Comparison of ENCODE assay signal across 7 cellular contexts in the genomic region with DNA sequence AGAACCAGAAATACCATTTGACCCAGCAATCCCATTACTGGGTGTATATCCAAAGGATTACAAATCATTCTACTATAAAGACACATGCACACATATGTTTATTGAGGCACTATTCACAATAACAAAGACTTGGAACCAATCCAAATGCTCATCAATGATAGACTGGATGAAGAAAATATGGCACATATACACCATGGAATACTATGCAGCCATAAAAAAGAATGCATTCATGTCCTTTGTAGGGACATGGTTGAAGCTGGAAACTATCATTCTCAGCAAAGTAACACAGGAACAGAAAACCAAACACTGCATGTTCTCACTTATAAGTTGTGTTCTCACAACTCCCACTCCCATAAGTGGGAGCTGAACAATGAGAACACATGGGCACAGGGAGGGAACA.
A peak's percentile ranks its signal among the peaks of the same experiment; 100 is the strongest.
DNase-seq lines count a peak whose midpoint lies in the region; ATAC-seq, FAIRE-seq and TF ChIP-seq lines count a peak whose summit lies in the region.
"Not testable (repeated sequence)": the region's sequence is repeated elsewhere in the genome, so short reads cannot be mapped to it uniquely, and the experiment has no call there.

No MANE protein-coding gene starts in this region.

- intact Hi-C loops in CD8-positive, alpha-beta T cell (cut with DNase I, micrococcal nuclease); activated CD8-positive, alpha-beta T cell treated with anti-CD3 and anti-CD28 coated beads for 36 hours (cut with micrococcal nuclease); GM12878 (cut with micrococcal nuclease; ENCODE audit: unreplicated experiment): not testable (repeated sequence)
- intact Hi-C loops in activated T-helper 1 cell treated with anti-CD3 and anti-CD28 coated beads, Interleukin-12 subunit alpha, Interleukin-12 subunit beta, Interleukin-2, Interleukin-4 antibody, amounts not matched to agents 30 ng/mL and 10 ng/mL and 1 ng/mL, durations not matched to agents 14 hours and 24 hours and 36 hours (cut with micrococcal nuclease): loop anchor here (1.0 kb wide), 1 partner anchor 14 kb away; no protein-coding TSS in a partner anchor

- TF ChIP-seq CTCF in CD8-positive, alpha-beta T cell (IDR thresholded peaks at IDR 0.05); activated CD8-positive, alpha-beta T cell treated with anti-CD3 and anti-CD28 coated beads for 36 hours (IDR thresholded peaks at IDR 0.05); GM12878 (IDR thresholded peaks at IDR 0.05 in 2 of 3, conservative IDR thresholded peaks at IDR 0.05 in 1 of 3; ENCODE audit: control insufficient read depth in 2 of 3, extremely low read depth in 1 of 3, insufficient read depth in 1 of 3, low read depth in 3 of 3, low read length in 3 of 3): not testable (repeated sequence)

- H3K9me3 Mint-ChIP-seq in CD8-positive, alpha-beta T cell; T-cell; effector memory CD8-positive, alpha-beta T cell; natural killer cell treated with Interleukin-12 subunit alpha and Interleukin-12 subunit beta and Interleukin-15 and Interleukin-18, amount 100 ng/mL, for 72 hours: not testable (repeated sequence)
- peaks cover 13% of the 10 kb centered on the region for H3K9me3 Mint-ChIP-seq in activated CD8-positive, alpha-beta T cell treated with anti-CD3 and anti-CD28 coated beads for 36 hours
- peaks cover 15% of the 10 kb centered on the region for H3K9me3 Mint-ChIP-seq in activated T-helper 1 cell treated with anti-CD3 and anti-CD28 coated beads, Interleukin-12 subunit alpha, Interleukin-12 subunit beta, Interleukin-2, Interleukin-4 antibody, amounts not matched to agents 30 ng/mL and 10 ng/mL and 1 ng/mL, durations not matched to agents 14 hours and 24 hours and 36 hours

- POLR2A ChIA-PET in CD8-positive, alpha-beta T cell (lab: Charles Lee): interaction anchor here (1.1 kb wide), 1 partner anchor 13 kb away, joined by 4 read pairs; no protein-coding TSS in a partner anchor
- POLR2A ChIA-PET in T-cell (lab: Charles Lee): interaction anchor here in 1 of 2 donors (0.6 kb wide), 1 partner anchor 54 kb away, joined by 5 read pairs; no protein-coding TSS in a partner anchor
- POLR2A ChIA-PET in activated CD8-positive, alpha-beta T cell treated with anti-CD3 and anti-CD28 coated beads for 36 hours (lab: Charles Lee); GM12878 (lab: Charles Lee): not testable (repeated sequence)

- H3K4me3 ChIP-seq in CD8-positive, alpha-beta T cell (ENCODE audit: low read depth, low read length); GM12878: not testable (repeated sequence)

- in situ Hi-C loops in GM12878 (cut with MboI): not testable (repeated sequence)

- not testable (repeated sequence) for TF ChIP-seq EP300 in GM12878 (IDR thresholded peaks at IDR 0.05; ENCODE audit: borderline replicate concordance in 1 of 2, control insufficient read depth in 1 of 2, low read depth in 2 of 2, low read length in 2 of 2)

- SMC1A ChIA-PET in GM12878 (lab: Charles Lee; ENCODE audit: uncharacterized antibody, unreplicated experiment): interaction anchor here (0.7 to 11.6 kb wide), 10 partner anchors 11 to 1192 kb away, joined by 3 to 149 read pairs (median 5); no protein-coding TSS in a partner anchor

- H3K27me3 Mint-ChIP-seq in CD8-positive, alpha-beta T cell (ENCODE audit: low read depth); T-cell; activated CD8-positive, alpha-beta T cell treated with anti-CD3 and anti-CD28 coated beads for 36 hours; activated T-helper 1 cell treated with anti-CD3 and anti-CD28 coated beads, Interleukin-12 subunit alpha, Interleukin-12 subunit beta, Interleukin-2, Interleukin-4 antibody, amounts not matched to agents 30 ng/mL and 10 ng/mL and 1 ng/mL, durations not matched to agents 14 hours and 24 hours and 36 hours (ENCODE audit: insufficient read depth); effector memory CD8-positive, alpha-beta T cell; natural killer cell treated with Interleukin-12 subunit alpha and Interleukin-12 subunit beta and Interleukin-15 and Interleukin-18, amount 100 ng/mL, for 72 hours: not testable (repeated sequence)

- H3K9ac ChIP-seq in GM12878 (ENCODE audit: control insufficient read depth, insufficient read depth, low read length): not testable (repeated sequence)

- peak overlapping the region; percentile 37 for H3K27ac Mint-ChIP-seq in CD8-positive, alpha-beta T cell
- H3K27ac Mint-ChIP-seq in T-cell: peak overlapping the region; percentile 44 to 74
- H3K27ac Mint-ChIP-seq in activated CD8-positive, alpha-beta T cell treated with anti-CD3 and anti-CD28 coated beads for 36 hours: peak overlapping the region; percentile 65
- H3K27ac Mint-ChIP-seq in activated T-helper 1 cell treated with anti-CD3 and anti-CD28 coated beads, Interleukin-12 subunit alpha, Interleukin-12 subunit beta, Interleukin-2, Interleukin-4 antibody, amounts not matched to agents 30 ng/mL and 10 ng/mL and 1 ng/mL, durations not matched to agents 14 hours and 24 hours and 36 hours: peak overlapping the region; percentile 59
- peak overlapping the region; percentile 39 to 82 for H3K27ac Mint-ChIP-seq in effector memory CD8-positive, alpha-beta T cell
- peak overlapping the region; percentile 95 to 99 for H3K27ac Mint-ChIP-seq in natural killer cell treated with Interleukin-12 subunit alpha and Interleukin-12 subunit beta and Interleukin-15 and Interleukin-18, amount 100 ng/mL, for 72 hours

- not testable (repeated sequence) for H3K27me3 ChIP-seq in CD8-positive, alpha-beta T cell (ENCODE audit: insufficient read depth, low read length); GM12878 (replicated peaks in 1 of 2; ENCODE audit: control insufficient read depth in 2 of 2, insufficient read depth in 2 of 2, low read length in 1 of 2)

- H4K20me1 ChIP-seq in GM12878 (ENCODE audit: control insufficient read depth, insufficient read depth): not testable (repeated sequence)

- H2AFZ ChIP-seq in GM12878 (ENCODE audit: control insufficient read depth, low read depth, low read length): not testable (repeated sequence)

- not testable (repeated sequence) for H3K4me3 Mint-ChIP-seq in CD8-positive, alpha-beta T cell; T-cell; activated CD8-positive, alpha-beta T cell treated with anti-CD3 and anti-CD28 coated beads for 36 hours; activated T-helper 1 cell treated with anti-CD3 and anti-CD28 coated beads, Interleukin-12 subunit alpha, Interleukin-12 subunit beta, Interleukin-2, Interleukin-4 antibody, amounts not matched to agents 30 ng/mL and 10 ng/mL and 1 ng/mL, durations not matched to agents 14 hours and 24 hours and 36 hours
- peak overlapping the region in 1 of 2 donors; percentile 28 for H3K4me3 Mint-ChIP-seq in effector memory CD8-positive, alpha-beta T cell
- H3K4me3 Mint-ChIP-seq in natural killer cell treated with Interleukin-12 subunit alpha and Interleukin-12 subunit beta and Interleukin-15 and Interleukin-18, amount 100 ng/mL, for 72 hours: peak overlapping the region; percentile 83

- not testable (repeated sequence) for TF ChIP-seq RAD21 in GM12878 (IDR thresholded peaks at IDR 0.05; ENCODE audit: insufficient read depth, low read depth, low read length)

- BruUV-seq in GM12878 (replicated peaks; lab: Mats Ljungman, UMichigan): not testable (repeated sequence)

- H3K79me2 ChIP-seq in GM12878 (ENCODE audit: control insufficient read depth, insufficient read depth, low read length): not testable (repeated sequence)

- CTCF ChIA-PET in CD8-positive, alpha-beta T cell (lab: Charles Lee); activated CD8-positive, alpha-beta T cell treated with anti-CD3 and anti-CD28 coated beads for 36 hours (lab: Charles Lee): not testable (repeated sequence)
- CTCF ChIA-PET in T-cell (lab: Charles Lee) (interaction anchor here in 1 of 2 donors (1.3 kb wide), 1 partner anchor 18 kb away, joined by 3 read pairs; no protein-coding TSS in a partner anchor), GM12878 (lab: Yijun Ruan, JAX) (interaction anchor here (1.2 to 9.6 kb wide), 3 partner anchors 13 to 106 kb away, joined by 3 to 92 read pairs (median 5); no protein-coding TSS in a partner anchor)

- ATAC-seq in CD8-positive, alpha-beta T cell; T-cell (replicated peaks in 1 of 4); activated CD8-positive, alpha-beta T cell treated with anti-CD3 and anti-CD28 coated beads for 36 hours; GM12878; effector memory CD8-positive, alpha-beta T cell (replicated peaks); natural killer cell treated with Interleukin-12 subunit alpha and Interleukin-12 subunit beta and Interleukin-15 and Interleukin-18, amount 100 ng/mL, for 72 hours: not testable (repeated sequence)

- not testable (repeated sequence) for DNase-seq in CD8-positive, alpha-beta T cell; T-cell; activated CD8-positive, alpha-beta T cell treated with anti-CD3 and anti-CD28 coated beads for 36 hours; activated T-helper 1 cell treated with anti-CD3 and anti-CD28 coated beads, Interleukin-12 subunit alpha, Interleukin-12 subunit beta, Interleukin-2, Interleukin-4 antibody, amounts not matched to agents 30 ng/mL and 10 ng/mL and 1 ng/mL, durations not matched to agents 14 hours and 24 hours and 36 hours (ENCODE audit: low spot score); GM12878 (ENCODE audit: low read depth, low spot score); effector memory CD8-positive, alpha-beta T cell; natural killer cell treated with Interleukin-12 subunit alpha and Interleukin-12 subunit beta and Interleukin-15 and Interleukin-18, amount 100 ng/mL, for 72 hours (ENCODE audit: low spot score)

- H3K27ac ChIP-seq in CD8-positive, alpha-beta T cell (ENCODE audit: low read depth, low read length); GM12878 (ENCODE audit: control insufficient read depth, insufficient read depth): not testable (repeated sequence)

- not testable (repeated sequence) for FAIRE-seq in GM12878 (lab: Jason Lieb, UNC)

- not testable (repeated sequence) for H3K4me2 ChIP-seq in GM12878 (ENCODE audit: control insufficient read depth, insufficient read depth)

- not testable (repeated sequence) for H3K9me3 ChIP-seq in CD8-positive, alpha-beta T cell (ENCODE audit: low read length); GM12878 (replicated peaks; ENCODE audit: control insufficient read depth, insufficient read depth, low read length)

- RAD21 ChIA-PET in GM12878 (lab: Charles Lee; ENCODE audit: unreplicated experiment): interaction anchor here (1.6 to 11.9 kb wide), 3 partner anchors 20 to 73 kb away, joined by 3 to 129 read pairs (median 25); no protein-coding TSS in a partner anchor

- not testable (repeated sequence) for H3K36me3 ChIP-seq in CD8-positive, alpha-beta T cell (ENCODE audit: insufficient read depth, low read length); GM12878 (ENCODE audit: control insufficient read depth in 2 of 2, insufficient read depth in 2 of 2, low read length in 1 of 2)

- H3K36me3 Mint-ChIP-seq in CD8-positive, alpha-beta T cell: peaks cover 34% of the 10 kb centered on the region
- peaks cover 41% of the 10 kb centered on the region for H3K36me3 Mint-ChIP-seq in T-cell
- peaks cover 41% of the 10 kb centered on the region for H3K36me3 Mint-ChIP-seq in activated CD8-positive, alpha-beta T cell treated with anti-CD3 and anti-CD28 coated beads for 36 hours (ENCODE audit: low read depth)
- H3K36me3 Mint-ChIP-seq in activated T-helper 1 cell treated with anti-CD3 and anti-CD28 coated beads, Interleukin-12 subunit alpha, Interleukin-12 subunit beta, Interleukin-2, Interleukin-4 antibody, amounts not matched to agents 30 ng/mL and 10 ng/mL and 1 ng/mL, durations not matched to agents 14 hours and 24 hours and 36 hours (ENCODE audit: low read depth): peaks cover 21% of the 10 kb centered on the region
- peaks cover 13% of the 10 kb centered on the region for H3K36me3 Mint-ChIP-seq in effector memory CD8-positive, alpha-beta T cell (ENCODE audit: insufficient read depth)
- peaks cover 32% of the 10 kb centered on the region for H3K36me3 Mint-ChIP-seq in natural killer cell treated with Interleukin-12 subunit alpha and Interleukin-12 subunit beta and Interleukin-15 and Interleukin-18, amount 100 ng/mL, for 72 hours

- H3K4me1 ChIP-seq in CD8-positive, alpha-beta T cell (ENCODE audit: insufficient read depth, low read length); GM12878 (ENCODE audit: control insufficient read depth, insufficient read depth, low read length): not testable (repeated sequence)

- peaks cover 45% of the 10 kb centered on the region for H3K4me1 Mint-ChIP-seq in CD8-positive, alpha-beta T cell (ENCODE audit: low read depth)
- peaks cover under 1 to 70% (median 38%) of the 10 kb centered on the region in 3 donors for H3K4me1 Mint-ChIP-seq in T-cell
- H3K4me1 Mint-ChIP-seq in activated CD8-positive, alpha-beta T cell treated with anti-CD3 and anti-CD28 coated beads for 36 hours (ENCODE audit: low read depth): peaks cover 48% of the 10 kb centered on the region
- H3K4me1 Mint-ChIP-seq in activated T-helper 1 cell treated with anti-CD3 and anti-CD28 coated beads, Interleukin-12 subunit alpha, Interleukin-12 subunit beta, Interleukin-2, Interleukin-4 antibody, amounts not matched to agents 30 ng/mL and 10 ng/mL and 1 ng/mL, durations not matched to agents 14 hours and 24 hours and 36 hours (ENCODE audit: low read depth): peaks cover 68% of the 10 kb centered on the region
- peaks cover 56 to 70% of the 10 kb centered on the region in 2 donors for H3K4me1 Mint-ChIP-seq in effector memory CD8-positive, alpha-beta T cell (ENCODE audit: low read depth in 2 of 2)
- H3K4me1 Mint-ChIP-seq in natural killer cell treated with Interleukin-12 subunit alpha and Interleukin-12 subunit beta and Interleukin-15 and Interleukin-18, amount 100 ng/mL, for 72 hours (ENCODE audit: low read depth in 2 of 2): peaks cover 64 to 66% of the 10 kb centered on the region in 2 donors

- TF ChIP-seq POLR2A in GM12878 (IDR thresholded peaks at IDR 0.05; ENCODE audit: low read depth, low read length): not testable (repeated sequence)

Comparison
In these comparisons a context has a peak if more than half of its experiments do, and no peak if none do; other contexts are left out.
1. H3K27ac Mint-ChIP-seq: peak in every context shown above with its lines; median percentile 97 in natural killer cell treated with Interleukin-12 subunit alpha and Interleukin-12 subunit beta and Interleukin-15 and Interleukin-18, amount 100 ng/mL, for 72 hours; 65 in activated CD8-positive, alpha-beta T cell treated with anti-CD3 and anti-CD28 coated beads for 36 hours; 60 in effector memory CD8-positive, alpha-beta T cell; 59 in T-cell; 59 in activated T-helper 1 cell treated with anti-CD3 and anti-CD28 coated beads, Interleukin-12 subunit alpha, Interleukin-12 subunit beta, Interleukin-2, Interleukin-4 antibody, amounts not matched to agents 30 ng/mL and 10 ng/mL and 1 ng/mL, durations not matched to agents 14 hours and 24 hours and 36 hours; 37 in CD8-positive, alpha-beta T cell.